In the genomic region with DNA sequence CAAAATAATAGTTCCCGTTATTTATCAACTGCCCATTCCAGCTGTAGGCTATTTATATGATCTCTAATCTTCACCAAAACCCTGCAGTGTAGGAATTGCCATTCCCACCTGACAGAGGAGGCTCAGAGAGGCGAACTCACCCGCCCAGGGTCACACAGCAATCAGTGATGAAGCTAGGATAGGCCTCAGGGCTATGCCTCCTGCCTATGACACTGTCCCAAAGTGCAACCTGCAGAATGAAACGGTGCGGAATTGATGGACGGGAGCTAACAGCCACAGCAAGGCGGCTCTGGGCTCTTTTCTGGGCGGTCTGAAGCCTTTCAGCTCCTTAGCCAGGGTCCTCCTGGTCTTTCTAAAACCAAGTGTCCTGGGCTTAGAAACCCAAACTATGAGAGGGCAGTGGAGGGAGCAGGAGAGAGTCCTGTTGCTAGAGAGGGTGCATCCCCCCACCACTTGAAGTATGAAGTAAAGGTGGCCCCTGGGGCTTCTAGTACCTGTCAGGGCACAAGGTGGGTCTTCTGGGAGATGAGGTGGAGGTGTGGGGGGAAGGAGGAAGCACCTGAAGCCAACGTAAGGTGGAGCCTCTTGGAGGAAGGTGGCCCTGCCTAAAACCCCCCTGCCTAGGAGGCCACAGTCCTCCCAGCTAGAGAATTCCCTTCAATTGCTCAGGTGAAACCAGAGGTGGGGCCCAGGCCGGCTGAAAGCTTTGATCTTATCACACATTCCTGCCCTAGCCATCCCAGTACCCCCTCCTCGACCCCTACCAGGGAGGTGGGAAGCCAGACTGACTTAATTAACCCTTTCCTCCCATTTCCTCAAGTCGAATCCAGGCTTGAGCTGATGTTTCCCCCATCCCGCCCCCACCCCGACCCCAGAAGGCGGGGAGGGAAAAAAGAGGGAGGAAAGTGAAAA, we compare ENCODE assay signal across 1 cellular context.
A peak's percentile ranks its signal among the peaks of the same experiment; 100 is the strongest.
TF ChIP-seq lines count a peak whose summit lies in the region.

No MANE protein-coding gene starts in this region.

TF ChIP-seq in HepG2, 621 proteins besides CTCF, POLR2A, EP300 and RAD21 (continued from another document and continues in another):
- TF ChIP-seq, protein P1, sequence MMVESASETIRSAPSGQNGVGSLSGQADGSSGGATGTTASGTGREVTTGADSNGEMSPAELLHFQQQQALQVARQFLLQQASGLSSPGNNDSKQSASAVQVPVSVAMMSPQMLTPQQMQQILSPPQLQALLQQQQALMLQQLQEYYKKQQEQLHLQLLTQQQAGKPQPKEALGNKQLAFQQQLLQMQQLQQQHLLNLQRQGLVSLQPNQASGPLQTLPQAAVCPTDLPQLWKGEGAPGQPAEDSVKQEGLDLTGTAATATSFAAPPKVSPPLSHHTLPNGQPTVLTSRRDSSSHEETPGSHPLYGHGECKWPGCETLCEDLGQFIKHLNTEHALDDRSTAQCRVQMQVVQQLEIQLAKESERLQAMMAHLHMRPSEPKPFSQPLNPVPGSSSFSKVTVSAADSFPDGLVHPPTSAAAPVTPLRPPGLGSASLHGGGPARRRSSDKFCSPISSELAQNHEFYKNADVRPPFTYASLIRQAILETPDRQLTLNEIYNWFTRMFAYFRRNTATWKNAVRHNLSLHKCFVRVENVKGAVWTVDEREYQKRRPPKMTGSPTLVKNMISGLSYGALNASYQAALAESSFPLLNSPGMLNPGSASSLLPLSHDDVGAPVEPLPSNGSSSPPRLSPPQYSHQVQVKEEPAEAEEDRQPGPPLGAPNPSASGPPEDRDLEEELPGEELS (CRISPR knock-in tag; IDR thresholded peaks at IDR 0.05) = peak; percentile 73
- TF ChIP-seq ZNF878 (CRISPR knock-in tag; IDR thresholded peaks at IDR 0.05) (no peak), LCORL (IDR thresholded peaks at IDR 0.05) (no peak), LCORL (CRISPR knock-in tag; IDR thresholded peaks at IDR 0.05) (peak; percentile 51; the same call in 1 of the 2 replicates), ZNF891 (CRISPR knock-in tag; IDR thresholded peaks at IDR 0.05) (no peak), MAF1 (CRISPR knock-in tag; IDR thresholded peaks at IDR 0.05; ENCODE audit: borderline replicate concordance) (no peak), THAP11 (CRISPR knock-in tag; IDR thresholded peaks at IDR 0.05) (no peak), BCL6 (CRISPR knock-in tag; IDR thresholded peaks at IDR 0.05) (peak; percentile 34; the same call in 1 of the 2 replicates), MAZ (IDR thresholded peaks at IDR 0.05; ENCODE audit: borderline replicate concordance, low read depth, low read length) (no peak), MAZ (CRISPR knock-in tag; IDR thresholded peaks at IDR 0.05; ENCODE audit: low read depth) (no peak), NFKB2 (CRISPR knock-in tag; IDR thresholded peaks at IDR 0.05; ENCODE audit: borderline replicate concordance) (no peak), ZNF207 (IDR thresholded peaks at IDR 0.05; ENCODE audit: borderline replicate concordance) (no peak), WIZ (CRISPR knock-in tag; IDR thresholded peaks at IDR 0.05) (no peak), ZNF749 (CRISPR knock-in tag; IDR thresholded peaks at IDR 0.05; ENCODE audit: borderline replicate concordance) (no peak), TCF7L2 (IDR thresholded peaks at IDR 0.05; ENCODE audit: low read depth, low read length) (peak; percentile 87), ZBTB7B (CRISPR knock-in tag; IDR thresholded peaks at IDR 0.05) (peak; percentile 85; the same call in 1 of the 2 replicates), ZNF232 (CRISPR knock-in tag; IDR thresholded peaks at IDR 0.05; ENCODE audit: borderline replicate concordance) (no peak), ZNF256 (CRISPR knock-in tag; conservative IDR thresholded peaks at IDR 0.05) (no peak), CCDC6 (CRISPR knock-in tag; IDR thresholded peaks at IDR 0.05) (no peak), HDAC2 (CRISPR knock-in tag; IDR thresholded peaks at IDR 0.05) (peak; percentile 58; the same call in 1 of the 2 replicates), ZSCAN31 (CRISPR knock-in tag; IDR thresholded peaks at IDR 0.05; ENCODE audit: low read depth) (0 out of 2 replicates have a peak, but pooled peaks have one; percentile 39), MBD4 (IDR thresholded peaks at IDR 0.05; ENCODE audit: borderline replicate concordance, low read length) (no peak), ZNF777 (CRISPR knock-in tag; IDR thresholded peaks at IDR 0.05) (0 out of 2 replicates have a peak, but pooled peaks have one; percentile 26), ONECUT2 (CRISPR knock-in tag; IDR thresholded peaks at IDR 0.05) (no peak), SAP130 (CRISPR knock-in tag; IDR thresholded peaks at IDR 0.05; ENCODE audit: low read depth) (peak; percentile 51; the same call in 1 of the 2 replicates), NKX3-1 (CRISPR knock-in tag; IDR thresholded peaks at IDR 0.05) (no peak), ATF1 (CRISPR knock-in tag; IDR thresholded peaks at IDR 0.05) (no peak), ZKSCAN8 (CRISPR knock-in tag; IDR thresholded peaks at IDR 0.05; ENCODE audit: borderline replicate concordance) (no peak)
- TF ChIP-seq, protein P2, sequence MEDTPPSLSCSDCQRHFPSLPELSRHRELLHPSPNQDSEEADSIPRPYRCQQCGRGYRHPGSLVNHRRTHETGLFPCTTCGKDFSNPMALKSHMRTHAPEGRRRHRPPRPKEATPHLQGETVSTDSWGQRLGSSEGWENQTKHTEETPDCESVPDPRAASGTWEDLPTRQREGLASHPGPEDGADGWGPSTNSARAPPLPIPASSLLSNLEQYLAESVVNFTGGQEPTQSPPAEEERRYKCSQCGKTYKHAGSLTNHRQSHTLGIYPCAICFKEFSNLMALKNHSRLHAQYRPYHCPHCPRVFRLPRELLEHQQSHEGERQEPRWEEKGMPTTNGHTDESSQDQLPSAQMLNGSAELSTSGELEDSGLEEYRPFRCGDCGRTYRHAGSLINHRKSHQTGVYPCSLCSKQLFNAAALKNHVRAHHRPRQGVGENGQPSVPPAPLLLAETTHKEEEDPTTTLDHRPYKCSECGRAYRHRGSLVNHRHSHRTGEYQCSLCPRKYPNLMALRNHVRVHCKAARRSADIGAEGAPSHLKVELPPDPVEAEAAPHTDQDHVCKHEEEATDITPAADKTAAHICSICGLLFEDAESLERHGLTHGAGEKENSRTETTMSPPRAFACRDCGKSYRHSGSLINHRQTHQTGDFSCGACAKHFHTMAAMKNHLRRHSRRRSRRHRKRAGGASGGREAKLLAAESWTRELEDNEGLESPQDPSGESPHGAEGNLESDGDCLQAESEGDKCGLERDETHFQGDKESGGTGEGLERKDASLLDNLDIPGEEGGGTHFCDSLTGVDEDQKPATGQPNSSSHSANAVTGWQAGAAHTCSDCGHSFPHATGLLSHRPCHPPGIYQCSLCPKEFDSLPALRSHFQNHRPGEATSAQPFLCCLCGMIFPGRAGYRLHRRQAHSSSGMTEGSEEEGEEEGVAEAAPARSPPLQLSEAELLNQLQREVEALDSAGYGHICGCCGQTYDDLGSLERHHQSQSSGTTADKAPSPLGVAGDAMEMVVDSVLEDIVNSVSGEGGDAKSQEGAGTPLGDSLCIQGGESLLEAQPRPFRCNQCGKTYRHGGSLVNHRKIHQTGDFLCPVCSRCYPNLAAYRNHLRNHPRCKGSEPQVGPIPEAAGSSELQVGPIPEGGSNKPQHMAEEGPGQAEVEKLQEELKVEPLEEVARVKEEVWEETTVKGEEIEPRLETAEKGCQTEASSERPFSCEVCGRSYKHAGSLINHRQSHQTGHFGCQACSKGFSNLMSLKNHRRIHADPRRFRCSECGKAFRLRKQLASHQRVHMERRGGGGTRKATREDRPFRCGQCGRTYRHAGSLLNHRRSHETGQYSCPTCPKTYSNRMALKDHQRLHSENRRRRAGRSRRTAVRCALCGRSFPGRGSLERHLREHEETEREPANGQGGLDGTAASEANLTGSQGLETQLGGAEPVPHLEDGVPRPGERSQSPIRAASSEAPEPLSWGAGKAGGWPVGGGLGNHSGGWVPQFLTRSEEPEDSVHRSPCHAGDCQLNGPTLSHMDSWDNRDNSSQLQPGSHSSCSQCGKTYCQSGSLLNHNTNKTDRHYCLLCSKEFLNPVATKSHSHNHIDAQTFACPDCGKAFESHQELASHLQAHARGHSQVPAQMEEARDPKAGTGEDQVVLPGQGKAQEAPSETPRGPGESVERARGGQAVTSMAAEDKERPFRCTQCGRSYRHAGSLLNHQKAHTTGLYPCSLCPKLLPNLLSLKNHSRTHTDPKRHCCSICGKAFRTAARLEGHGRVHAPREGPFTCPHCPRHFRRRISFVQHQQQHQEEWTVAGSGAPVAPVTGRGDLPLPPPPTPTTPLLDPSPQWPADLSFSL (CRISPR knock-in tag; IDR thresholded peaks at IDR 0.05) = no peak
- TF ChIP-seq, protein P3, sequence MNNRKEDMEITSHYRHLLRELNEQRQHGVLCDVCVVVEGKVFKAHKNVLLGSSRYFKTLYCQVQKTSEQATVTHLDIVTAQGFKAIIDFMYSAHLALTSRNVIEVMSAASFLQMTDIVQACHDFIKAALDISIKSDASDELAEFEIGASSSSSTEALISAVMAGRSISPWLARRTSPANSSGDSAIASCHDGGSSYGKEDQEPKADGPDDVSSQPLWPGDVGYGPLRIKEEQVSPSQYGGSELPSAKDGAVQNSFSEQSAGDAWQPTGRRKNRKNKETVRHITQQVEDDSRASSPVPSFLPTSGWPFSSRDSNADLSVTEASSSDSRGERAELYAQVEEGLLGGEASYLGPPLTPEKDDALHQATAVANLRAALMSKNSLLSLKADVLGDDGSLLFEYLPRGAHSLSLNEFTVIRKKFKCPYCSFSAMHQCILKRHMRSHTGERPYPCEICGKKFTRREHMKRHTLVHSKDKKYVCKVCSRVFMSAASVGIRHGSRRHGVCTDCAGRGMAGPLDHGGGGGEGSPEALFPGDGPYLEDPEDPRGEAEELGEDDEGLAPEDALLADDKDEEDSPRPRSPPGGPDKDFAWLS (CRISPR knock-in tag; IDR thresholded peaks at IDR 0.05; ENCODE audit: borderline replicate concordance) = no peak
- TF ChIP-seq, protein P4, sequence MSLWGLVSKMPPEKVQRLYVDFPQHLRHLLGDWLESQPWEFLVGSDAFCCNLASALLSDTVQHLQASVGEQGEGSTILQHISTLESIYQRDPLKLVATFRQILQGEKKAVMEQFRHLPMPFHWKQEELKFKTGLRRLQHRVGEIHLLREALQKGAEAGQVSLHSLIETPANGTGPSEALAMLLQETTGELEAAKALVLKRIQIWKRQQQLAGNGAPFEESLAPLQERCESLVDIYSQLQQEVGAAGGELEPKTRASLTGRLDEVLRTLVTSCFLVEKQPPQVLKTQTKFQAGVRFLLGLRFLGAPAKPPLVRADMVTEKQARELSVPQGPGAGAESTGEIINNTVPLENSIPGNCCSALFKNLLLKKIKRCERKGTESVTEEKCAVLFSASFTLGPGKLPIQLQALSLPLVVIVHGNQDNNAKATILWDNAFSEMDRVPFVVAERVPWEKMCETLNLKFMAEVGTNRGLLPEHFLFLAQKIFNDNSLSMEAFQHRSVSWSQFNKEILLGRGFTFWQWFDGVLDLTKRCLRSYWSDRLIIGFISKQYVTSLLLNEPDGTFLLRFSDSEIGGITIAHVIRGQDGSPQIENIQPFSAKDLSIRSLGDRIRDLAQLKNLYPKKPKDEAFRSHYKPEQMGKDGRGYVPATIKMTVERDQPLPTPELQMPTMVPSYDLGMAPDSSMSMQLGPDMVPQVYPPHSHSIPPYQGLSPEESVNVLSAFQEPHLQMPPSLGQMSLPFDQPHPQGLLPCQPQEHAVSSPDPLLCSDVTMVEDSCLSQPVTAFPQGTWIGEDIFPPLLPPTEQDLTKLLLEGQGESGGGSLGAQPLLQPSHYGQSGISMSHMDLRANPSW (CRISPR knock-in tag; IDR thresholded peaks at IDR 0.05; ENCODE audit: borderline replicate concordance) = no peak
- TF ChIP-seq, protein P5, sequence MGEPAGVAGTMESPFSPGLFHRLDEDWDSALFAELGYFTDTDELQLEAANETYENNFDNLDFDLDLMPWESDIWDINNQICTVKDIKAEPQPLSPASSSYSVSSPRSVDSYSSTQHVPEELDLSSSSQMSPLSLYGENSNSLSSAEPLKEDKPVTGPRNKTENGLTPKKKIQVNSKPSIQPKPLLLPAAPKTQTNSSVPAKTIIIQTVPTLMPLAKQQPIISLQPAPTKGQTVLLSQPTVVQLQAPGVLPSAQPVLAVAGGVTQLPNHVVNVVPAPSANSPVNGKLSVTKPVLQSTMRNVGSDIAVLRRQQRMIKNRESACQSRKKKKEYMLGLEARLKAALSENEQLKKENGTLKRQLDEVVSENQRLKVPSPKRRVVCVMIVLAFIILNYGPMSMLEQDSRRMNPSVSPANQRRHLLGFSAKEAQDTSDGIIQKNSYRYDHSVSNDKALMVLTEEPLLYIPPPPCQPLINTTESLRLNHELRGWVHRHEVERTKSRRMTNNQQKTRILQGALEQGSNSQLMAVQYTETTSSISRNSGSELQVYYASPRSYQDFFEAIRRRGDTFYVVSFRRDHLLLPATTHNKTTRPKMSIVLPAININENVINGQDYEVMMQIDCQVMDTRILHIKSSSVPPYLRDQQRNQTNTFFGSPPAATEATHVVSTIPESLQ (CRISPR knock-in tag; conservative IDR thresholded peaks at IDR 0.05) = no peak
- TF ChIP-seq, protein P6, sequence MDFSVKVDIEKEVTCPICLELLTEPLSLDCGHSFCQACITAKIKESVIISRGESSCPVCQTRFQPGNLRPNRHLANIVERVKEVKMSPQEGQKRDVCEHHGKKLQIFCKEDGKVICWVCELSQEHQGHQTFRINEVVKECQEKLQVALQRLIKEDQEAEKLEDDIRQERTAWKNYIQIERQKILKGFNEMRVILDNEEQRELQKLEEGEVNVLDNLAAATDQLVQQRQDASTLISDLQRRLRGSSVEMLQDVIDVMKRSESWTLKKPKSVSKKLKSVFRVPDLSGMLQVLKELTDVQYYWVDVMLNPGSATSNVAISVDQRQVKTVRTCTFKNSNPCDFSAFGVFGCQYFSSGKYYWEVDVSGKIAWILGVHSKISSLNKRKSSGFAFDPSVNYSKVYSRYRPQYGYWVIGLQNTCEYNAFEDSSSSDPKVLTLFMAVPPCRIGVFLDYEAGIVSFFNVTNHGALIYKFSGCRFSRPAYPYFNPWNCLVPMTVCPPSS (IDR thresholded peaks at IDR 0.05) = no peak
- TF ChIP-seq, protein P7, sequence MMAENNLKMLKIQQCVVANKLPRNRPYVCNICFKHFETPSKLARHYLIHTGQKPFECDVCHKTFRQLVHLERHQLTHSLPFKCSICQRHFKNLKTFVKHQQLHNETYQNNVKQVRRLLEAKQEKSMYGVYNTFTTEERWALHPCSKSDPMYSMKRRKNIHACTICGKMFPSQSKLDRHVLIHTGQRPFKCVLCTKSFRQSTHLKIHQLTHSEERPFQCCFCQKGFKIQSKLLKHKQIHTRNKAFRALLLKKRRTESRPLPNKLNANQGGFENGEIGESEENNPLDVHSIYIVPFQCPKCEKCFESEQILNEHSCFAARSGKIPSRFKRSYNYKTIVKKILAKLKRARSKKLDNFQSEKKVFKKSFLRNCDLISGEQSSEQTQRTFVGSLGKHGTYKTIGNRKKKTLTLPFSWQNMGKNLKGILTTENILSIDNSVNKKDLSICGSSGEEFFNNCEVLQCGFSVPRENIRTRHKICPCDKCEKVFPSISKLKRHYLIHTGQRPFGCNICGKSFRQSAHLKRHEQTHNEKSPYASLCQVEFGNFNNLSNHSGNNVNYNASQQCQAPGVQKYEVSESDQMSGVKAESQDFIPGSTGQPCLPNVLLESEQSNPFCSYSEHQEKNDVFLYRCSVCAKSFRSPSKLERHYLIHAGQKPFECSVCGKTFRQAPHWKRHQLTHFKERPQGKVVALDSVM (CRISPR knock-in tag; IDR thresholded peaks at IDR 0.05) = no peak
